1 cellular context compared by ENCODE assay signal in the genomic region with DNA sequence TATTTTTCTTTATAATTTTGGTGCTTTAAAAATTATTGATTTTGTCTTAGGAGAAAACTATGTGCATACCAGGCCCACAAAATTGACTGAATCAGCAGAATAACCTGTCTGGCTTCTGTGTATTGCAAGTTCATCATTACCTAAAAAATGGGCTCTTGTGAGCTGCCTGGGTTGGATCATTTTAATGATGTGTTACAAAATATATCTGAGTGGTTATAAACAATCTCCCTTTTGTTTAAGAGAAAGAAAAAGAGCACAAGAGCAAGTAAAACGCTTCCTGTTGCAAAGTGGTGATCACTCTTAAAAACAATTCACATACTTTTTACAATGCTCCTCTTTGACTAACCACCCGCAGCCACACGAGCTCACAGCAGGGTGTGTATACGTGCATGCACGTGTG.
TF ChIP-seq lines count a peak whose summit lies in the region.

No MANE protein-coding gene starts in this region.

TF ChIP-seq in GM23338, 12 proteins besides CTCF, POLR2A, EP300 and RAD21 (continued from another document):
- TF ChIP-seq REST (IDR thresholded peaks at IDR 0.05; ENCODE audit: unreplicated experiment) (no peak), STAT1 (IDR thresholded peaks at IDR 0.05; ENCODE audit: unreplicated experiment) (no peak), ZNF331 (CRISPR knock-in tag; IDR thresholded peaks at IDR 0.05; ENCODE audit: low read depth) (no peak), EZH2 (IDR thresholded peaks at IDR 0.05; ENCODE audit: low read depth, unreplicated experiment) (no peak), NANOG (IDR thresholded peaks at IDR 0.05; ENCODE audit: borderline replicate concordance) (no peak)
- TF ChIP-seq, protein P1, sequence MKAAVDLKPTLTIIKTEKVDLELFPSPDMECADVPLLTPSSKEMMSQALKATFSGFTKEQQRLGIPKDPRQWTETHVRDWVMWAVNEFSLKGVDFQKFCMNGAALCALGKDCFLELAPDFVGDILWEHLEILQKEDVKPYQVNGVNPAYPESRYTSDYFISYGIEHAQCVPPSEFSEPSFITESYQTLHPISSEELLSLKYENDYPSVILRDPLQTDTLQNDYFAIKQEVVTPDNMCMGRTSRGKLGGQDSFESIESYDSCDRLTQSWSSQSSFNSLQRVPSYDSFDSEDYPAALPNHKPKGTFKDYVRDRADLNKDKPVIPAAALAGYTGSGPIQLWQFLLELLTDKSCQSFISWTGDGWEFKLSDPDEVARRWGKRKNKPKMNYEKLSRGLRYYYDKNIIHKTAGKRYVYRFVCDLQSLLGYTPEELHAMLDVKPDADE (IDR thresholded peaks at IDR 0.05) = no peak
TF ChIP-seq in GM23338: peak in this region for 0.
